9 cellular contexts compared by ENCODE assay signal in the genomic region with DNA sequence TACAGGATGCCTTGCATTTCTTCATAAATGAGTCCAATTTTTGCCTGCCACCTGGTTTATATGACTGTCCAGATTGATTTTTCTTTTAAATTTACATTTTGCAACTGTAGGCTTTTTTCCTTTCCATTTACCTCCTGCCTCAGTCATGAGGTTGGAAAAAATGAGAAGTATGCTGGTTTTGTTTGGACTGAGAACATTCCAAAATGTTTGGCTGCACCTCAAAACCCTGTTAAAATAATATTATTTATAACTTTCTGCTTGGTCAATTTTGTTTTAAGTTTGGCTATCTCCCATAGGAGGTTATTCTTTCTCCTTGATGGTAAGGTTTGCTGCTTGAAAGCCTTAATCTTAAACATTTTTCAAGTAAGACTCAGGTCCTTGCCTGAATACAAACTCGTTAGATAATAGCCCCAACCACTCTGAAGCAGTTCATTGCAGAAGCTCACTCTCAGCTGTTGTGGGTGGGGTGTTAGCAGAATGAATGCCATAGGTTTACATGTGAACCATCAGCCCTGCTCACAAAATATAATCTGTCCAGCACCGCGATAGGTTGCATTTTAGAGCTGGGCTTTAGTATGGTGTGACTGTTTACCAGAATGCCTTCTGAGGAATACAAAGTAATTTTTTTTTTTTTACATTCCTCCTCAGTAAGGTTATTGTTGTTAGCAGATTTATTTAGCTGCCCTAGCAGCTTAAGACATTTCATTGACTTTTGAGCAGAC.
DNase-seq lines count a peak whose midpoint lies in the region; ATAC-seq and TF ChIP-seq lines count a peak whose summit lies in the region.
"Had no signal": no experiment of that assay in that cellular context is flagged by ENCODE, and none has a peak within 500 bp of the region (broad histone marks: within the 10 kb centered on the region; RNA-seq: fewer than 3 reads in every experiment).

No MANE protein-coding gene starts in this region.

- no peak overlapping the region for H4K8ac ChIP-seq in neuronal stem cell (ENCODE audit: low read depth, low read length)

- H3K4me1 Mint-ChIP-seq in WTC11, result peaks cover 11% of the 10 kb centered on the region

- H3K4ac ChIP-seq in neuronal stem cell (ENCODE audit: low read length), result no peak overlapping the region

- no peaks in the 10 kb centered on the region for H3K27me3 ChIP-seq in AG04450 (ENCODE audit: control insufficient read depth, insufficient read depth, low read length)
- no peaks in the 10 kb centered on the region for H3K27me3 ChIP-seq in RWPE2 (ENCODE audit: insufficient read depth, poor library complexity, severe bottlenecking)
- H3K27me3 ChIP-seq in neuronal stem cell (ENCODE audit: control insufficient read depth in 3 of 3, insufficient read depth in 3 of 3, low read depth in 1 of 3, low read length in 3 of 3), result no peaks in the 10 kb centered on the region

- no peak overlapping the region for H3K14ac ChIP-seq in neuronal stem cell (ENCODE audit: low read length)

- H3K79me1 ChIP-seq in neuronal stem cell (ENCODE audit: low read depth, low read length), result no peaks in the 10 kb centered on the region

- H3K18ac ChIP-seq in neuronal stem cell (ENCODE audit: low read length), result no peak overlapping the region

- H3K9ac ChIP-seq in neuronal stem cell (ENCODE audit: low read depth, low read length, poor library complexity), result no peak overlapping the region

- H2AK5ac ChIP-seq in neuronal stem cell (ENCODE audit: low read depth, low read length), result no peak overlapping the region

- H3K36me3 Mint-ChIP-seq in WTC11, result peaks cover 3% of the 10 kb centered on the region

- CTCF ChIA-PET in AG04450 (lab: Charles Lee) (interaction anchor here (1.1 to 3.1 kb wide), 2 partner anchors 85 to 480 kb away, joined by 3 to 17 read pairs; no protein-coding TSS in a partner anchor), WTC11 (lab: Charles Lee) (no interaction called here)

- H3K36me3 ChIP-seq in RWPE2 (ENCODE audit: low read depth) (no peaks in the 10 kb centered on the region), neuronal stem cell (replicated peaks in 1 of 2; ENCODE audit: control insufficient read depth in 2 of 2, insufficient read depth in 2 of 2, low read length in 2 of 2) (no peaks in the 10 kb centered on the region)

- H3K23ac ChIP-seq in neuronal stem cell (ENCODE audit: low read depth, low read length, poor library complexity), result no peak overlapping the region

- peaks cover 3% of the 10 kb centered on the region for H3K9me3 Mint-ChIP-seq in WTC11

- POLR2A ChIA-PET in AG04450 (lab: Yijun Ruan, JAX), result interaction anchor here (0.7 to 1.8 kb wide), 11 partner anchors 28 to 545 kb away, joined by 3 to 7 read pairs (median 3); no protein-coding TSS in a partner anchor
- POLR2A ChIA-PET in WTC11 (lab: Charles Lee), result interaction anchor here (1.2 kb wide), 1 partner anchor 15 kb away, joined by 3 read pairs; no protein-coding TSS in a partner anchor

- H3K4me3 ChIP-seq in AG04450 (ENCODE audit: low read depth, low read length) (no peak overlapping the region), RWPE2 (ENCODE audit: severe bottlenecking) (no peak overlapping the region), fibroblast of pulmonary artery (replicated peaks; ENCODE audit: low read depth, low read length) (no peak overlapping the region), neuronal stem cell (ENCODE audit: low read length in 2 of 2) (no peak overlapping the region)

- peak overlapping the region; percentile 70 for H2AFZ ChIP-seq in neuronal stem cell (ENCODE audit: low read length)

- H3K27ac Mint-ChIP-seq in WTC11, result no peak overlapping the region

- DNase-seq in AG04450 (ENCODE audit: low read depth, low spot score) (peak; percentile 82), RWPE2 (ENCODE audit: low spot score) (no peak), fibroblast of pulmonary artery (ENCODE audit: low read depth) (peak; percentile 83), neuronal stem cell (ENCODE audit: low spot score) (no peak), WTC11 (ENCODE audit: low spot score) (no peak), NCI-H524 (lab: John Stamatoyannopoulos, UW) (no peak), NCI-H2107 (lab: John Stamatoyannopoulos, UW) (no peak), NCI-H345 treated with DMSO at 0.1 percent for 48 hours (lab: John Stamatoyannopoulos, UW; ENCODE audit: unreplicated experiment) (no peak)

- H3K9me3 ChIP-seq in AG04450 (ENCODE audit: control insufficient read depth, insufficient read depth, low read length) (peaks cover 3% of the 10 kb centered on the region; the same call in 1 of the 2 replicates), RWPE2 (ENCODE audit: severe bottlenecking) (peaks cover 1% of the 10 kb centered on the region), neuronal stem cell (replicated peaks in 1 of 2; ENCODE audit: control insufficient read depth in 2 of 2, insufficient read depth in 1 of 2, low read depth in 1 of 2, low read length in 2 of 2) (peaks cover 0 to 6% of the 10 kb centered on the region in 2 donors)

- H3K4me3 Mint-ChIP-seq in WTC11, result no peak overlapping the region

- ATAC-seq in RWPE2 (ENCODE audit: low read depth), result no peak
- no peak for ATAC-seq in WTC11

- no peak overlapping the region for H2BK5ac ChIP-seq in neuronal stem cell (ENCODE audit: low read length)

- no peak overlapping the region for H2BK12ac ChIP-seq in neuronal stem cell (ENCODE audit: low read length)

- TF ChIP-seq CTCF in AG04450 (IDR thresholded peaks at IDR 0.05; ENCODE audit: low read depth, low read length) (no peak), RWPE2 (IDR thresholded peaks at IDR 0.05; ENCODE audit: poor library complexity, severe bottlenecking) (no peak), fibroblast of pulmonary artery (IDR thresholded peaks at IDR 0.05; ENCODE audit: low read length, missing control alignments) (no peak), WTC11 (IDR thresholded peaks at IDR 0.05) (no peak)

- no CpG with 5 or more reads among the region's 3 CpGs for WGBS in neuronal stem cell (ENCODE audit: extremely low coverage in 2 of 2, insufficient read length in 2 of 2, insufficient replicate concordance in 1 of 2), 2 donors

- no peak overlapping the region for H4K91ac ChIP-seq in neuronal stem cell (ENCODE audit: low read depth, low read length, poor library complexity)

- no peak overlapping the region for H2BK15ac ChIP-seq in neuronal stem cell (ENCODE audit: low read length)

- H3K27ac ChIP-seq in AG04450 (ENCODE audit: low read depth, low read length) (peak overlapping the region; percentile 91), RWPE2 (ENCODE audit: poor library complexity, severe bottlenecking) (peak overlapping the region; percentile 13), neuronal stem cell (replicated peaks; ENCODE audit: low read length) (no peak overlapping the region)
- H3K27ac ChIP-seq: C4-2B had no signal

- no peak overlapping the region for H3K4me2 ChIP-seq in neuronal stem cell (ENCODE audit: insufficient read depth, low read length, poor library complexity, severe bottlenecking)

- H3K4me1 ChIP-seq in RWPE2 (ENCODE audit: insufficient read depth, poor library complexity, severe bottlenecking) (no peaks in the 10 kb centered on the region), neuronal stem cell (ENCODE audit: control insufficient read depth in 2 of 2, insufficient read depth in 1 of 2, low read depth in 1 of 2, low read length in 2 of 2) (peaks cover 5 to 13% of the 10 kb centered on the region in 2 donors)

- no peak overlapping the region for H2BK120ac ChIP-seq in neuronal stem cell (ENCODE audit: low read depth, low read length)

- H3K27me3 Mint-ChIP-seq in WTC11 (ENCODE audit: low read depth), result no peaks in the 10 kb centered on the region

TF ChIP-seq in WTC11, 78 proteins besides CTCF, POLR2A, EP300 and RAD21 (continues in another document):
- no peak for TF ChIP-seq FOXK1 (CRISPR knock-in tag; IDR thresholded peaks at IDR 0.05)
- TF ChIP-seq TEAD4 (CRISPR knock-in tag; IDR thresholded peaks at IDR 0.05), result no peak
- no peak for TF ChIP-seq GTF2I (CRISPR knock-in tag; conservative IDR thresholded peaks at IDR 0.05)
- TF ChIP-seq, protein P1, sequence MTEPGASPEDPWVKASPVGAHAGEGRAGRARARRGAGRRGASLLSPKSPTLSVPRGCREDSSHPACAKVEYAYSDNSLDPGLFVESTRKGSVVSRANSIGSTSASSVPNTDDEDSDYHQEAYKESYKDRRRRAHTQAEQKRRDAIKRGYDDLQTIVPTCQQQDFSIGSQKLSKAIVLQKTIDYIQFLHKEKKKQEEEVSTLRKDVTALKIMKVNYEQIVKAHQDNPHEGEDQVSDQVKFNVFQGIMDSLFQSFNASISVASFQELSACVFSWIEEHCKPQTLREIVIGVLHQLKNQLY (CRISPR knock-in tag; IDR thresholded peaks at IDR 0.05), result no peak
- TF ChIP-seq SP1 (CRISPR knock-in tag; conservative IDR thresholded peaks at IDR 0.05), result no peak
- TF ChIP-seq, protein P2, sequence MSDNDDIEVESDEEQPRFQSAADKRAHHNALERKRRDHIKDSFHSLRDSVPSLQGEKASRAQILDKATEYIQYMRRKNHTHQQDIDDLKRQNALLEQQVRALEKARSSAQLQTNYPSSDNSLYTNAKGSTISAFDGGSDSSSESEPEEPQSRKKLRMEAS (CRISPR knock-in tag; IDR thresholded peaks at IDR 0.05), result no peak
- no peak for TF ChIP-seq CREM (CRISPR knock-in tag; IDR thresholded peaks at IDR 0.05)
- TF ChIP-seq NFE2L1 (CRISPR knock-in tag; IDR thresholded peaks at IDR 0.05), result no peak
- no peak for TF ChIP-seq NFATC4 (CRISPR knock-in tag; IDR thresholded peaks at IDR 0.05)
- no peak for TF ChIP-seq ELF4 (CRISPR knock-in tag; IDR thresholded peaks at IDR 0.05; ENCODE audit: low read depth)
- no peak for TF ChIP-seq ATF3 (CRISPR knock-in tag; conservative IDR thresholded peaks at IDR 0.05)
- TF ChIP-seq, protein P3, sequence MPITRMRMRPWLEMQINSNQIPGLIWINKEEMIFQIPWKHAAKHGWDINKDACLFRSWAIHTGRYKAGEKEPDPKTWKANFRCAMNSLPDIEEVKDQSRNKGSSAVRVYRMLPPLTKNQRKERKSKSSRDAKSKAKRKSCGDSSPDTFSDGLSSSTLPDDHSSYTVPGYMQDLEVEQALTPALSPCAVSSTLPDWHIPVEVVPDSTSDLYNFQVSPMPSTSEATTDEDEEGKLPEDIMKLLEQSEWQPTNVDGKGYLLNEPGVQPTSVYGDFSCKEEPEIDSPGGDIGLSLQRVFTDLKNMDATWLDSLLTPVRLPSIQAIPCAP (CRISPR knock-in tag; IDR thresholded peaks at IDR 0.05), result no peak
- TF ChIP-seq, protein P4, sequence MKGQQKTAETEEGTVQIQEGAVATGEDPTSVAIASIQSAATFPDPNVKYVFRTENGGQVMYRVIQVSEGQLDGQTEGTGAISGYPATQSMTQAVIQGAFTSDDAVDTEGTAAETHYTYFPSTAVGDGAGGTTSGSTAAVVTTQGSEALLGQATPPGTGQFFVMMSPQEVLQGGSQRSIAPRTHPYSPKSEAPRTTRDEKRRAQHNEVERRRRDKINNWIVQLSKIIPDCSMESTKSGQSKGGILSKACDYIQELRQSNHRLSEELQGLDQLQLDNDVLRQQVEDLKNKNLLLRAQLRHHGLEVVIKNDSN (CRISPR knock-in tag; IDR thresholded peaks at IDR 0.05), result no peak

Comparison
In these comparisons a context has a peak if more than half of its experiments do, and no peak if none do; other contexts are left out.
1. DNase-seq: peak in AG04450 (single experiment) and fibroblast of pulmonary artery (single experiment); none in RWPE2 (single experiment), neuronal stem cell (single experiment), WTC11 (single experiment), NCI-H524 (0 of 2), NCI-H2107 (single experiment) and NCI-H345 treated with DMSO at 0.1 percent for 48 hours (single experiment).